ENCODE assay signal across 16 cellular contexts in the genomic region with DNA sequence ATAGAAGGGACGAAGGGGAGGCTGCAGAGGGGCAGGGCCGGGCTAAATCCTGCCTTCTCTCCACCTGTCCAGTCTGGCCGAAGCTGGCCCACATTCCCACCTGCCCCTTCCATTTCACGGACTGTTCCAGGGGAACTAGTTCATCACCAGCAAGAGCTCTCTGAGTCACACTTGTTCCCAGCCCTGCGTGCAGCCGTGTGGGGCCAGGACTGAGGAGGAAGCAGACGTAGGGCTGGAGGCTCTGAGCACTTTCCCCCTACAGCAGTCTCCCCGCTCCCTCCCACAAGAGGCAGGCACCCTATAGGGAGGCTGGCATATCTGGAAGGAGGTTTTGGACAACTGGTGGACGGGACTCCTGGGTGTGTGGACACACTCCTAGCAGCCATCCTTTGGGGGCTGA. TPM values are rescaled to one million over a fixed set of nuclear protein-coding genes. Genes with fewer than 3 reads are reported as not detected.
DNase-seq lines count a peak whose midpoint lies in the region; ATAC-seq lines count a peak whose summit lies in the region.
"Had no signal": no experiment of that assay in that cellular context is flagged by ENCODE, and none has a peak within 500 bp of the region (broad histone marks: within the 10 kb centered on the region; RNA-seq: fewer than 3 reads in every experiment).

No MANE protein-coding gene starts in this region.

- H3K4me3 ChIP-seq in duodenal mucosa (ENCODE audit: low read depth in 1 of 2, low read length in 2 of 2) (no peak overlapping the region), neuronal stem cell (ENCODE audit: low read length in 2 of 2) (no peak overlapping the region)
- H3K4me3 ChIP-seq: thoracic aorta had no signal

- no peak overlapping the region for H4K91ac ChIP-seq in neuronal stem cell (ENCODE audit: low read depth, low read length, poor library complexity)

- DNase-seq in ELR (ENCODE audit: low read depth) (peak; percentile 63), NOMO-1 treated with DMSO at 0.1 percent for 48 hours (lab: John Stamatoyannopoulos, UW; ENCODE audit: unreplicated experiment) (peak; percentile 43), neuronal stem cell (ENCODE audit: low spot score) (no peak), head of caudate nucleus (no peak), mucosa of gallbladder (ENCODE audit: low spot score) (no peak)
- DNase-seq: activated gamma-delta T cell treated with Interleukin-2 at 50 U/mL for 16 hours; C1 segment of cervical spinal cord; naive thymus-derived CD8-positive, alpha-beta T cell; NCI-H1092 treated with DMSO at 0.1 percent for 48 hours; OCI-M1; stimulated activated CD4-positive, alpha-beta T cell treated with anti-CD3 and anti-CD28 coated beads, Interleukin-1b, Interleukin-23, amount 100 ng/mL, for 48 hours; WERI-Rb-1 had no signal

- H2BK120ac ChIP-seq in neuronal stem cell (ENCODE audit: low read depth, low read length), result no peak overlapping the region

- H3K27me3 ChIP-seq in duodenal mucosa (ENCODE audit: control insufficient read depth in 1 of 2, insufficient read depth in 2 of 2, low read length in 2 of 2), result no peaks in the 10 kb centered on the region
- no peaks in the 10 kb centered on the region for H3K27me3 ChIP-seq in neuronal stem cell (ENCODE audit: control insufficient read depth in 3 of 3, insufficient read depth in 3 of 3, low read depth in 1 of 3, low read length in 3 of 3)

- no peak overlapping the region for H3K4me2 ChIP-seq in neuronal stem cell (ENCODE audit: insufficient read depth, low read length, poor library complexity, severe bottlenecking)

- no peak overlapping the region for H3K18ac ChIP-seq in neuronal stem cell (ENCODE audit: low read length)

- H3K27ac ChIP-seq in duodenal mucosa (ENCODE audit: low read depth, low read length), result peak overlapping the region; percentile 18
- H3K27ac ChIP-seq in neuronal stem cell (replicated peaks; ENCODE audit: low read length), result no peak overlapping the region
- H3K27ac ChIP-seq: thoracic aorta, WERI-Rb-1 had no signal

- H3K36me3 ChIP-seq in duodenal mucosa (ENCODE audit: control insufficient read depth in 1 of 2, insufficient read depth in 2 of 2, low read length in 2 of 2), result no peaks in the 10 kb centered on the region
- no peaks in the 10 kb centered on the region for H3K36me3 ChIP-seq in neuronal stem cell (replicated peaks in 1 of 2; ENCODE audit: control insufficient read depth in 2 of 2, insufficient read depth in 2 of 2, low read length in 2 of 2)
- H3K36me3 ChIP-seq: WERI-Rb-1 had no signal

- no peak overlapping the region for H3K4ac ChIP-seq in neuronal stem cell (ENCODE audit: low read length)

- no peak overlapping the region for H3K9ac ChIP-seq in duodenal mucosa (ENCODE audit: low read depth in 1 of 2, low read length in 2 of 2)
- H3K9ac ChIP-seq in neuronal stem cell (ENCODE audit: low read depth, low read length, poor library complexity), result no peak overlapping the region

- no peak overlapping the region for H2BK15ac ChIP-seq in neuronal stem cell (ENCODE audit: low read length)

- no peak overlapping the region for H2BK12ac ChIP-seq in neuronal stem cell (ENCODE audit: low read length)

- H3K14ac ChIP-seq in neuronal stem cell (ENCODE audit: low read length), result no peak overlapping the region

- H4K8ac ChIP-seq in neuronal stem cell (ENCODE audit: low read depth, low read length), result no peak overlapping the region

- H3K9me3 ChIP-seq in duodenal mucosa (ENCODE audit: control insufficient read depth in 1 of 2, low read length in 2 of 2), result no peaks in the 10 kb centered on the region
- no peaks in the 10 kb centered on the region for H3K9me3 ChIP-seq in neuronal stem cell (replicated peaks in 1 of 2; ENCODE audit: control insufficient read depth in 2 of 2, insufficient read depth in 1 of 2, low read depth in 1 of 2, low read length in 2 of 2)
- H3K9me3 ChIP-seq: thoracic aorta had no signal

- H2AK5ac ChIP-seq in neuronal stem cell (ENCODE audit: low read depth, low read length), result peak overlapping the region; percentile 36

- ATAC-seq in HG03565 (IDR thresholded peaks at IDR 0.05; ENCODE audit: unreplicated experiment) (no peak), HG03139 (IDR thresholded peaks at IDR 0.05; ENCODE audit: unreplicated experiment) (no peak)
- ATAC-seq: naive thymus-derived CD8-positive, alpha-beta T cell had no signal

- H3K4me1 ChIP-seq in duodenal mucosa (ENCODE audit: control insufficient read depth in 1 of 2, insufficient read depth in 2 of 2, low read length in 2 of 2) (peaks cover 0 to 7% of the 10 kb centered on the region in 2 donors), neuronal stem cell (ENCODE audit: control insufficient read depth in 2 of 2, insufficient read depth in 1 of 2, low read depth in 1 of 2, low read length in 2 of 2) (peaks cover 0 to 1% of the 10 kb centered on the region in 2 donors)

- WGBS in neuronal stem cell (ENCODE audit: extremely low coverage in 2 of 2, insufficient read length in 2 of 2, insufficient replicate concordance in 1 of 2), 2 donors, result no CpG with 5 or more reads among the region's 9 CpGs

- no peaks in the 10 kb centered on the region for H3K79me1 ChIP-seq in neuronal stem cell (ENCODE audit: low read depth, low read length)

- intact Hi-C loops in head of caudate nucleus (cut with DNase I), result no loop called here

- peak overlapping the region; percentile 35 for H2AFZ ChIP-seq in neuronal stem cell (ENCODE audit: low read length)

- no peak overlapping the region for H2BK5ac ChIP-seq in neuronal stem cell (ENCODE audit: low read length)

- H3K23ac ChIP-seq in neuronal stem cell (ENCODE audit: low read depth, low read length, poor library complexity), result no peak overlapping the region

RNA-seq across cellular contexts. Expression of a gene that starts 3.0 kb away (rescaled TPM):
- polyA plus RNA-seq in neuronal stem cell (2013, experiment 1 of 2), result 1.4 TPM
- 1.7 TPM for polyA plus RNA-seq in neuronal stem cell (2013, experiment 2 of 2)
- total RNA-seq in mucosa of gallbladder, result 10.2 TPM

RNA-seq across cellular contexts. Expression of a gene that starts 7.4 kb away (rescaled TPM):
- polyA plus RNA-seq in neuronal stem cell (2013, experiment 1 of 2), result 10.7 TPM
- polyA plus RNA-seq in neuronal stem cell (2013, experiment 2 of 2), result 10.5 TPM
- total RNA-seq in mucosa of gallbladder, result 4.7 TPM

RNA-seq across cellular contexts. Expression of a gene that starts 32.8 kb away (rescaled TPM):
- 0.07 TPM for polyA plus RNA-seq in neuronal stem cell (2013, experiment 1 of 2)
- 0.08 TPM for polyA plus RNA-seq in neuronal stem cell (2013, experiment 2 of 2)
- 2.0 TPM for total RNA-seq in mucosa of gallbladder
- total RNA-seq: naive thymus-derived CD8-positive, alpha-beta T cell had no signal

RNA-seq across cellular contexts. Expression of a gene that starts 50.0 kb away (rescaled TPM):
- not detected for polyA plus RNA-seq in neuronal stem cell (2013, experiment 1 of 2)
- polyA plus RNA-seq in neuronal stem cell (2013, experiment 2 of 2), result not detected
- 4.8 TPM for total RNA-seq in mucosa of gallbladder
- total RNA-seq: naive thymus-derived CD8-positive, alpha-beta T cell; thoracic aorta had no signal
- polyA plus RNA-seq: naive thymus-derived CD8-positive, alpha-beta T cell had no signal

RNA-seq across cellular contexts. Expression of a gene that starts 56.7 kb away (rescaled TPM):
- 15.7 TPM for polyA plus RNA-seq in neuronal stem cell (2013, experiment 1 of 2)
- 16.7 TPM for polyA plus RNA-seq in neuronal stem cell (2013, experiment 2 of 2)
- 40.1 TPM for total RNA-seq in mucosa of gallbladder

Comparison
In these comparisons a context has a peak if more than half of its experiments do, and no peak if none do; other contexts are left out.
1. DNase-seq: peak in ELR (single experiment) and NOMO-1 treated with DMSO at 0.1 percent for 48 hours (single experiment); none in neuronal stem cell (single experiment), head of caudate nucleus (0 of 42) and mucosa of gallbladder (single experiment).